Comparison of ENCODE assay signal across 1 cellular context in the genomic region with DNA sequence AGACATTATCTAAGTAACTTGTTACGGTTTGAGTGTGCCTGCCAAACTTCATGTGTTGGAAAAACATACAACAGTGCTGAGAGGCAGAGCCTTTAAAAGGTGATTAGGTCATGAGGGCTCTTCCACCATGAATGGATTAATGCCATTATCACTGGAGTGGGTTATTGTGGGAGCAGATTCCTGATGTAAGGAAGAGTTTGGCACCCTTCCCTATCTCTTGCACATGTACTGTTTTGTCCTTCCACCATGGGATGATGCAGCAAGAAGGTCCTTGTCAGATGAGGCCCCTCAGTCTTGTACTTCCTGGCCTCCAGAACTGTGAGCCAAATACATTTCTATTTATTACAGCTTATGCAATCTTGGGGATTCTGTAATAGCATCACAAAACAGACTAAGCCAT.
TF ChIP-seq lines count a peak whose summit lies in the region.

No MANE protein-coding gene starts in this region.

TF ChIP-seq in IMR-90, 13 proteins besides CTCF, POLR2A, EP300 and RAD21:
- TF ChIP-seq, protein P1, sequence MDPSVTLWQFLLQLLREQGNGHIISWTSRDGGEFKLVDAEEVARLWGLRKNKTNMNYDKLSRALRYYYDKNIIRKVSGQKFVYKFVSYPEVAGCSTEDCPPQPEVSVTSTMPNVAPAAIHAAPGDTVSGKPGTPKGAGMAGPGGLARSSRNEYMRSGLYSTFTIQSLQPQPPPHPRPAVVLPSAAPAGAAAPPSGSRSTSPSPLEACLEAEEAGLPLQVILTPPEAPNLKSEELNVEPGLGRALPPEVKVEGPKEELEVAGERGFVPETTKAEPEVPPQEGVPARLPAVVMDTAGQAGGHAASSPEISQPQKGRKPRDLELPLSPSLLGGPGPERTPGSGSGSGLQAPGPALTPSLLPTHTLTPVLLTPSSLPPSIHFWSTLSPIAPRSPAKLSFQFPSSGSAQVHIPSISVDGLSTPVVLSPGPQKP (IDR thresholded peaks at IDR 0.05; ENCODE audit: borderline replicate concordance, low read depth, low read length), result no peak
- no peak for TF ChIP-seq CHD1 (IDR thresholded peaks at IDR 0.05; ENCODE audit: low read depth, low read length)
- TF ChIP-seq SMC3 (IDR thresholded peaks at IDR 0.05; ENCODE audit: low read depth, low read length), result no peak
- no peak for TF ChIP-seq FOS (IDR thresholded peaks at IDR 0.05; ENCODE audit: low read depth, low read length)
- no peak for TF ChIP-seq MXI1 (IDR thresholded peaks at IDR 0.05; ENCODE audit: borderline replicate concordance, low read depth, low read length)
- TF ChIP-seq MAFK (IDR thresholded peaks at IDR 0.05; ENCODE audit: low read depth, low read length), result no peak
- no peak for TF ChIP-seq CEBPB (IDR thresholded peaks at IDR 0.05; ENCODE audit: low read depth, low read length)
- TF ChIP-seq MAZ (IDR thresholded peaks at IDR 0.05; ENCODE audit: borderline replicate concordance, low read depth, low read length), result no peak
- no peak for TF ChIP-seq BHLHE40 (IDR thresholded peaks at IDR 0.05; ENCODE audit: low read depth, low read length)
- TF ChIP-seq RFX5 (IDR thresholded peaks at IDR 0.05; ENCODE audit: low read depth, low read length), result no peak
- TF ChIP-seq RCOR1 (IDR thresholded peaks at IDR 0.05; ENCODE audit: insufficient replicate concordance, low read length), result no peak
- TF ChIP-seq, protein P2, sequence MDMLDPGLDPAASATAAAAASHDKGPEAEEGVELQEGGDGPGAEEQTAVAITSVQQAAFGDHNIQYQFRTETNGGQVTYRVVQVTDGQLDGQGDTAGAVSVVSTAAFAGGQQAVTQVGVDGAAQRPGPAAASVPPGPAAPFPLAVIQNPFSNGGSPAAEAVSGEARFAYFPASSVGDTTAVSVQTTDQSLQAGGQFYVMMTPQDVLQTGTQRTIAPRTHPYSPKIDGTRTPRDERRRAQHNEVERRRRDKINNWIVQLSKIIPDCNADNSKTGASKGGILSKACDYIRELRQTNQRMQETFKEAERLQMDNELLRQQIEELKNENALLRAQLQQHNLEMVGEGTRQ (IDR thresholded peaks at IDR 0.05; ENCODE audit: low read depth, low read length), result no peak
